ENCODE assay signal across 8 cellular contexts in genomic region chr10:74738985-74739567, GRCh38.
DNase-seq lines count a peak whose midpoint lies in the region; ATAC-seq and TF ChIP-seq lines count a peak whose summit lies in the region.

No MANE protein-coding gene starts in this region.

- H3K36me3 ChIP-seq in OCI-LY7 (ENCODE audit: insufficient read depth, low read length) = no peaks in the 10 kb centered on the region

- no TSS peak for BruUV-seq in OCI-LY7 (replicated peaks; lab: Mats Ljungman, UMichigan)

- H2AFZ ChIP-seq in OCI-LY7 (ENCODE audit: low read length) = peak overlapping the region; percentile 100

- H3K27ac ChIP-seq in OCI-LY7 (ENCODE audit: low read depth, low read length, poor library complexity, severe bottlenecking) = peak overlapping the region; percentile 55

- intact Hi-C loops in OCI-LY7 (cut with micrococcal nuclease; ENCODE audit: unreplicated experiment) = loop anchor here (1.0 to 10.0 kb wide), 4 partner anchors 85 to 497 kb away; no protein-coding TSS in a partner anchor

- H3K79me2 ChIP-seq in OCI-LY7 (ENCODE audit: insufficient read depth, low read depth, low read length) = no peaks in the 10 kb centered on the region

- POLR2A ChIA-PET in OCI-LY7 (lab: Charles Lee) = interaction anchor here (0.5 to 1.2 kb wide), 7 partner anchors 32 to 353 kb away, joined by 3 to 4 read pairs (median 4); no protein-coding TSS in a partner anchor

- no peaks in the 10 kb centered on the region for H3K9me2 ChIP-seq in OCI-LY7 (ENCODE audit: insufficient read depth, low read length)

- ATAC-seq in HG02884 (IDR thresholded peaks at IDR 0.05; ENCODE audit: unreplicated experiment) = peak; percentile 79

- TF ChIP-seq CTCF in OCI-LY7 (conservative IDR thresholded peaks at IDR 0.05; ENCODE audit: low read length) (peak; percentile 69), epithelial cell of esophagus (IDR thresholded peaks at IDR 0.05; ENCODE audit: insufficient read depth, low read depth, low read length, missing control alignments) (peak; percentile 42)

- DNase-seq in stimulated activated CD4-positive, alpha-beta T cell treated with anti-CD3 and anti-CD28 coated beads, Interleukin-4, amount 100 ng/mL, for 24 hours = peak; percentile 9
- DNase-seq in stimulated activated CD4-positive, alpha-beta T cell treated with anti-CD3 and anti-CD28 coated beads, Interleukin-15, amount 100 ng/mL, for 24 hours = no peak
- DNase-seq in OCI-LY7 (ENCODE audit: low spot score) (peak; percentile 85), epithelial cell of esophagus (ENCODE audit: low read depth) (peak; percentile 20), COLO668 (lab: John Stamatoyannopoulos, UW; ENCODE audit: unreplicated experiment) (no peak), glomerular visceral epithelial cell (ENCODE audit: extremely low spot score) (no peak)
- peak; percentile 3 for DNase-seq in stimulated activated CD8-positive, alpha-beta memory T cell treated with anti-CD3 and anti-CD28 coated beads, Interleukin-7, amount 100 ng/mL, for 24 hours (ENCODE audit: low read depth)

- CTCF ChIA-PET in OCI-LY7 (lab: Charles Lee; ENCODE audit: unreplicated experiment) = interaction anchor here (0.7 to 1.1 kb wide), 4 partner anchors 15 to 191 kb away, joined by 3 read pairs; no protein-coding TSS in a partner anchor

- H4K20me1 ChIP-seq in OCI-LY7 (ENCODE audit: insufficient read depth, low read length) = no peaks in the 10 kb centered on the region

- no peaks in the 10 kb centered on the region for H3K9me3 ChIP-seq in OCI-LY7 (ENCODE audit: low read length)

- peak overlapping the region; percentile 29 for H3K4me3 ChIP-seq in OCI-LY7 (ENCODE audit: low read depth, low read length, poor library complexity, severe bottlenecking)
- no peak overlapping the region for H3K4me3 ChIP-seq in epithelial cell of esophagus (ENCODE audit: low read length)

- H3K4me1 ChIP-seq in OCI-LY7 (ENCODE audit: insufficient read depth, low read length, poor library complexity, severe bottlenecking) = peaks cover 24% of the 10 kb centered on the region

- peak overlapping the region; percentile 63 for H3K4me2 ChIP-seq in OCI-LY7 (ENCODE audit: low read length)

Comparison
In these comparisons a context has a peak if more than half of its experiments do, and no peak if none do; other contexts are left out.
1. DNase-seq: peak in stimulated activated CD4-positive, alpha-beta T cell treated with anti-CD3 and anti-CD28 coated beads, Interleukin-4, amount 100 ng/mL, for 24 hours (single experiment), OCI-LY7 (single experiment), epithelial cell of esophagus (single experiment) and stimulated activated CD8-positive, alpha-beta memory T cell treated with anti-CD3 and anti-CD28 coated beads, Interleukin-7, amount 100 ng/mL, for 24 hours (single experiment); none in stimulated activated CD4-positive, alpha-beta T cell treated with anti-CD3 and anti-CD28 coated beads, Interleukin-15, amount 100 ng/mL, for 24 hours (single experiment), COLO668 (single experiment) and glomerular visceral epithelial cell (single experiment).